2 cellular contexts compared by ENCODE assay signal in the genomic region with DNA sequence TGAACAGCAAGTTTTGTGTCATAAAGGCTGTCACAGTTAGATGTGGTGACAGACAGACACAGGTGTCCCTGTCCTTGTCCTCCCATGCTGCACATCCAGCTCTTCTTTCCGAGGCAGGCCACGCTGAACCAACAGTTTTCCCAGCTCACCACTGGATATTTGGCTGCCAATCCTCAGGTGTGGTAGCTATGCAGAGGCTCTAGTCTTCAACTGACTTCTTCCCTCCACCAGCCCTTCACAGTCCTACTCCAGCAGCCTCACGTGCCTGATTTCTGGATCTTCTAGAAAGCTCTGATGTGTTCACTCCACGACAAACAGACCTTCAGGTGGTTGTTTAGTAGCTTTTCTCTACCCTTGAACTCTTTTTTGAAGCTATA.
TF ChIP-seq lines count a peak whose summit lies in the region.

No MANE protein-coding gene starts in this region.

TF ChIP-seq in SK-N-SH treated with all-trans-retinoic acid at 6 μM for 48 hours, 23 proteins besides CTCF, POLR2A, EP300 and RAD21:
- TF ChIP-seq, protein P1, sequence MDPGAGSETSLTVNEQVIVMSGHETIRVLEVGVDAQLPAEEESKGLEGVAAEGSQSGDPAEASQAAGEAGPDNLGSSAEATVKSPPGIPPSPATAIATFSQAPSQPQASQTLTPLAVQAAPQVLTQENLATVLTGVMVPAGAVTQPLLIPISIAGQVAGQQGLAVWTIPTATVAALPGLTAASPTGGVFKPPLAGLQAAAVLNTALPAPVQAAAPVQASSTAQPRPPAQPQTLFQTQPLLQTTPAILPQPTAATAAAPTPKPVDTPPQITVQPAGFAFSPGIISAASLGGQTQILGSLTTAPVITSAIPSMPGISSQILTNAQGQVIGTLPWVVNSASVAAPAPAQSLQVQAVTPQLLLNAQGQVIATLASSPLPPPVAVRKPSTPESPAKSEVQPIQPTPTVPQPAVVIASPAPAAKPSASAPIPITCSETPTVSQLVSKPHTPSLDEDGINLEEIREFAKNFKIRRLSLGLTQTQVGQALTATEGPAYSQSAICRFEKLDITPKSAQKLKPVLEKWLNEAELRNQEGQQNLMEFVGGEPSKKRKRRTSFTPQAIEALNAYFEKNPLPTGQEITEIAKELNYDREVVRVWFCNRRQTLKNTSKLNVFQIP (CRISPR knock-in tag; IDR thresholded peaks at IDR 0.05; ENCODE audit: borderline replicate concordance, low read depth) = no peak
- TF ChIP-seq ISL1 (CRISPR knock-in tag; IDR thresholded peaks at IDR 0.05) (no peak), ZNF565 (CRISPR knock-in tag; conservative IDR thresholded peaks at IDR 0.05; ENCODE audit: low read depth) (no peak), TCF4 (CRISPR knock-in tag; IDR thresholded peaks at IDR 0.05; ENCODE audit: borderline replicate concordance) (no peak), ARNTL (CRISPR knock-in tag; IDR thresholded peaks at IDR 0.05; ENCODE audit: borderline replicate concordance, low read depth) (no peak), ZNF8 (CRISPR knock-in tag; IDR thresholded peaks at IDR 0.05) (no peak), GLIS3 (CRISPR knock-in tag; IDR thresholded peaks at IDR 0.05) (no peak), OSR1 (CRISPR knock-in tag; IDR thresholded peaks at IDR 0.05) (no peak), ZNF70 (CRISPR knock-in tag; IDR thresholded peaks at IDR 0.05) (no peak), SNAI2 (CRISPR knock-in tag; IDR thresholded peaks at IDR 0.05) (no peak)
- TF ChIP-seq, protein P2, sequence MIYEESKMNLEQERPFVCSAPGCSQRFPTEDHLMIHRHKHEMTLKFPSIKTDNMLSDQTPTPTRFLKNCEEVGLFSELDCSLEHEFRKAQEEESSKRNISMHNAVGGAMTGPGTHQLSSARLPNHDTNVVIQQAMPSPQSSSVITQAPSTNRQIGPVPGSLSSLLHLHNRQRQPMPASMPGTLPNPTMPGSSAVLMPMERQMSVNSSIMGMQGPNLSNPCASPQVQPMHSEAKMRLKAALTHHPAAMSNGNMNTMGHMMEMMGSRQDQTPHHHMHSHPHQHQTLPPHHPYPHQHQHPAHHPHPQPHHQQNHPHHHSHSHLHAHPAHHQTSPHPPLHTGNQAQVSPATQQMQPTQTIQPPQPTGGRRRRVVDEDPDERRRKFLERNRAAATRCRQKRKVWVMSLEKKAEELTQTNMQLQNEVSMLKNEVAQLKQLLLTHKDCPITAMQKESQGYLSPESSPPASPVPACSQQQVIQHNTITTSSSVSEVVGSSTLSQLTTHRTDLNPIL (CRISPR knock-in tag; IDR thresholded peaks at IDR 0.05; ENCODE audit: low read depth) = no peak
- TF ChIP-seq, protein P3, sequence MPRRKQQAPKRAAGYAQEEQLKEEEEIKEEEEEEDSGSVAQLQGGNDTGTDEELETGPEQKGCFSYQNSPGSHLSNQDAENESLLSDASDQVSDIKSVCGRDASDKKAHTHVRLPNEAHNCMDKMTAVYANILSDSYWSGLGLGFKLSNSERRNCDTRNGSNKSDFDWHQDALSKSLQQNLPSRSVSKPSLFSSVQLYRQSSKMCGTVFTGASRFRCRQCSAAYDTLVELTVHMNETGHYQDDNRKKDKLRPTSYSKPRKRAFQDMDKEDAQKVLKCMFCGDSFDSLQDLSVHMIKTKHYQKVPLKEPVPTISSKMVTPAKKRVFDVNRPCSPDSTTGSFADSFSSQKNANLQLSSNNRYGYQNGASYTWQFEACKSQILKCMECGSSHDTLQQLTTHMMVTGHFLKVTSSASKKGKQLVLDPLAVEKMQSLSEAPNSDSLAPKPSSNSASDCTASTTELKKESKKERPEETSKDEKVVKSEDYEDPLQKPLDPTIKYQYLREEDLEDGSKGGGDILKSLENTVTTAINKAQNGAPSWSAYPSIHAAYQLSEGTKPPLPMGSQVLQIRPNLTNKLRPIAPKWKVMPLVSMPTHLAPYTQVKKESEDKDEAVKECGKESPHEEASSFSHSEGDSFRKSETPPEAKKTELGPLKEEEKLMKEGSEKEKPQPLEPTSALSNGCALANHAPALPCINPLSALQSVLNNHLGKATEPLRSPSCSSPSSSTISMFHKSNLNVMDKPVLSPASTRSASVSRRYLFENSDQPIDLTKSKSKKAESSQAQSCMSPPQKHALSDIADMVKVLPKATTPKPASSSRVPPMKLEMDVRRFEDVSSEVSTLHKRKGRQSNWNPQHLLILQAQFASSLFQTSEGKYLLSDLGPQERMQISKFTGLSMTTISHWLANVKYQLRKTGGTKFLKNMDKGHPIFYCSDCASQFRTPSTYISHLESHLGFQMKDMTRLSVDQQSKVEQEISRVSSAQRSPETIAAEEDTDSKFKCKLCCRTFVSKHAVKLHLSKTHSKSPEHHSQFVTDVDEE (CRISPR knock-in tag; IDR thresholded peaks at IDR 0.05) = no peak

TF ChIP-seq in SK-N-SH, 30 proteins besides CTCF, POLR2A, EP300 and RAD21 (continued from another document):
- TF ChIP-seq, protein P4, sequence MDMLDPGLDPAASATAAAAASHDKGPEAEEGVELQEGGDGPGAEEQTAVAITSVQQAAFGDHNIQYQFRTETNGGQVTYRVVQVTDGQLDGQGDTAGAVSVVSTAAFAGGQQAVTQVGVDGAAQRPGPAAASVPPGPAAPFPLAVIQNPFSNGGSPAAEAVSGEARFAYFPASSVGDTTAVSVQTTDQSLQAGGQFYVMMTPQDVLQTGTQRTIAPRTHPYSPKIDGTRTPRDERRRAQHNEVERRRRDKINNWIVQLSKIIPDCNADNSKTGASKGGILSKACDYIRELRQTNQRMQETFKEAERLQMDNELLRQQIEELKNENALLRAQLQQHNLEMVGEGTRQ (IDR thresholded peaks at IDR 0.05; ENCODE audit: borderline replicate concordance, low read depth, low read length) = no peak
- TF ChIP-seq TEAD4 (IDR thresholded peaks at IDR 0.05; ENCODE audit: borderline replicate concordance, insufficient read depth) (no peak), POLR2AphosphoS5 (IDR thresholded peaks at IDR 0.05; ENCODE audit: low read depth, low read length) (no peak), JUND (IDR thresholded peaks at IDR 0.05) (no peak)
- TF ChIP-seq, protein P5, sequence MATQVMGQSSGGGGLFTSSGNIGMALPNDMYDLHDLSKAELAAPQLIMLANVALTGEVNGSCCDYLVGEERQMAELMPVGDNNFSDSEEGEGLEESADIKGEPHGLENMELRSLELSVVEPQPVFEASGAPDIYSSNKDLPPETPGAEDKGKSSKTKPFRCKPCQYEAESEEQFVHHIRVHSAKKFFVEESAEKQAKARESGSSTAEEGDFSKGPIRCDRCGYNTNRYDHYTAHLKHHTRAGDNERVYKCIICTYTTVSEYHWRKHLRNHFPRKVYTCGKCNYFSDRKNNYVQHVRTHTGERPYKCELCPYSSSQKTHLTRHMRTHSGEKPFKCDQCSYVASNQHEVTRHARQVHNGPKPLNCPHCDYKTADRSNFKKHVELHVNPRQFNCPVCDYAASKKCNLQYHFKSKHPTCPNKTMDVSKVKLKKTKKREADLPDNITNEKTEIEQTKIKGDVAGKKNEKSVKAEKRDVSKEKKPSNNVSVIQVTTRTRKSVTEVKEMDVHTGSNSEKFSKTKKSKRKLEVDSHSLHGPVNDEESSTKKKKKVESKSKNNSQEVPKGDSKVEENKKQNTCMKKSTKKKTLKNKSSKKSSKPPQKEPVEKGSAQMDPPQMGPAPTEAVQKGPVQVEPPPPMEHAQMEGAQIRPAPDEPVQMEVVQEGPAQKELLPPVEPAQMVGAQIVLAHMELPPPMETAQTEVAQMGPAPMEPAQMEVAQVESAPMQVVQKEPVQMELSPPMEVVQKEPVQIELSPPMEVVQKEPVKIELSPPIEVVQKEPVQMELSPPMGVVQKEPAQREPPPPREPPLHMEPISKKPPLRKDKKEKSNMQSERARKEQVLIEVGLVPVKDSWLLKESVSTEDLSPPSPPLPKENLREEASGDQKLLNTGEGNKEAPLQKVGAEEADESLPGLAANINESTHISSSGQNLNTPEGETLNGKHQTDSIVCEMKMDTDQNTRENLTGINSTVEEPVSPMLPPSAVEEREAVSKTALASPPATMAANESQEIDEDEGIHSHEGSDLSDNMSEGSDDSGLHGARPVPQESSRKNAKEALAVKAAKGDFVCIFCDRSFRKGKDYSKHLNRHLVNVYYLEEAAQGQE (IDR thresholded peaks at IDR 0.05; ENCODE audit: low read depth, low read length) = no peak
TF ChIP-seq in SK-N-SH: peak in this region for 0.
